Comparison of ENCODE assay signal across 1 cellular context in the genomic region with DNA sequence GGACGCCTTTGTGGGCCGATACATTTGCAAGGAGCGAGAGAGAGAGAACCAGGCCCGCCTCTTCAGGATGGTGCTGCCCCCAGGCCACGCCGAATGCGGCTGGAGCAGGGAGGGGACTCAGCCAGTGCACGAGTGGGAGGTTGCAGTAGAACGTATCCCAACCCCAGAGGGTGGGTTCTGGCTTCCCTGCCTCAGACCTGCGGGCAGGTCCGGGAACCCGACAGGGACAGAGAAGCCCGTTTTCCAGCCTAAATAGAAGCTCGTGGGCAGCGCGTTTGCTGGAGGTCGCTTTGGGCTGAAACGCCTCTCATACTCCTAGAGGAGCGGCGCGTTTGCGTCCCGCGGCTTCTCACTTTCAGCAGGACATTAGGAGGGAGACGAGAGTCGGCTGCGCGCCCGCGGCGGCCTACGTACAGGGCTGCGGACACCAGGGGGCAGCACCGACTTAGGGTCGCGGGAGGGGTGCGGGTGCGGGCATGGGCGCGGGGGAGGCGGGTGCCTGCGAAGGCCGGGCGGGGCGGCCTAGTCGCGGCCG.
TF ChIP-seq lines count a peak whose summit lies in the region.

No MANE protein-coding gene starts in this region.

TF ChIP-seq in H1, 55 proteins besides CTCF, POLR2A, EP300 and RAD21:
- TF ChIP-seq SIN3A (conservative IDR thresholded peaks at IDR 0.05 in 1 of 2, IDR thresholded peaks at IDR 0.05 in 1 of 2; ENCODE audit: low read depth in 1 of 2, low read length in 2 of 2) = no peak
- no peak for TF ChIP-seq SP2 (IDR thresholded peaks at IDR 0.05; ENCODE audit: low read length)
- TF ChIP-seq RXRA (IDR thresholded peaks at IDR 0.05; ENCODE audit: insufficient read depth, low read depth, low read length) = no peak
- no peak for TF ChIP-seq TBP (IDR thresholded peaks at IDR 0.05; ENCODE audit: low read depth, low read length)
- TF ChIP-seq EZH2 (IDR thresholded peaks at IDR 0.05; ENCODE audit: low read depth, low read length, severe bottlenecking) = peak; percentile 97
- TF ChIP-seq SUZ12 (IDR thresholded peaks at IDR 0.05; ENCODE audit: low read length) = peak; percentile 96
- 0 out of 2 replicates have a peak, but pooled peaks have one; percentile 16 for TF ChIP-seq CREB1 (IDR thresholded peaks at IDR 0.05)
- peak; percentile 42 for TF ChIP-seq RNF2 (IDR thresholded peaks at IDR 0.05; ENCODE audit: borderline replicate concordance, low read depth, low read length, missing control alignments, poor library complexity, severe bottlenecking)
- no peak for TF ChIP-seq RBBP5 (IDR thresholded peaks at IDR 0.05; ENCODE audit: borderline replicate concordance, low read depth, low read length)
